8 cellular contexts compared by ENCODE assay signal in genomic region chr11:5123802-5124521, GRCh38. TPM values are rescaled to one million over a fixed set of nuclear protein-coding genes. Genes with fewer than 3 reads are reported as not detected.
A peak's percentile ranks its signal among the peaks of the same experiment; 100 is the strongest.
DNase-seq lines count a peak whose midpoint lies in the region; ATAC-seq and TF ChIP-seq lines count a peak whose summit lies in the region.

No MANE protein-coding gene starts in this region.

- no peak overlapping the region; the same call in 1 of the 2 replicates for H3K4ac ChIP-seq in IMR-90 (ENCODE audit: low read depth, low read length)

- H2BK120ac ChIP-seq in IMR-90 (ENCODE audit: low read depth, low read length) = peak overlapping the region; percentile 62

- peak; percentile 94 for ATAC-seq in GM21526 (IDR thresholded peaks at IDR 0.05; ENCODE audit: low FRiP score, unreplicated experiment)
- ATAC-seq in IMR-90 (ENCODE audit: low read depth) = peak; percentile 100
- ATAC-seq in left cardiac atrium = peak; percentile 68 to 81
- no peak for ATAC-seq in HG03196 (IDR thresholded peaks at IDR 0.05; ENCODE audit: unreplicated experiment)

- peaks cover 11% of the 10 kb centered on the region for H3K27me3 Mint-ChIP-seq in activated naive CD8-positive, alpha-beta T cell treated with anti-CD3 and anti-CD28 coated beads for 36 hours

- peak overlapping the region in 1 of 2 experiments; percentile 79; a peak in 1 of 4 replicates for H4K8ac ChIP-seq in IMR-90 (ENCODE audit: low read depth in 2 of 2, low read length in 2 of 2)

- H2AK9ac ChIP-seq in IMR-90 (replicated peaks; ENCODE audit: low read depth, low read length, poor library complexity) = no peak overlapping the region

- no peak overlapping the region for H3K27ac Mint-ChIP-seq in activated naive CD8-positive, alpha-beta T cell treated with anti-CD3 and anti-CD28 coated beads for 36 hours

- no peaks in the 10 kb centered on the region for H3K27me3 ChIP-seq in IMR-90 (ENCODE audit: control insufficient read depth, insufficient read depth, low read length)

- no peak overlapping the region for H3K23ac ChIP-seq in IMR-90 (ENCODE audit: low read depth, low read length)

- BruUV-seq in IMR-90 (replicated peaks; lab: Mats Ljungman, UMichigan) = no TSS peak

- POLR2A ChIA-PET in IMR-90 (lab: Charles Lee; ENCODE audit: unreplicated experiment) = interaction anchor here (0.6 kb wide), 1 partner anchor 257 kb away, joined by 4 read pairs; no protein-coding TSS in a partner anchor

- no peak overlapping the region for H2AFZ ChIP-seq in IMR-90 (replicated peaks; ENCODE audit: low read length, poor library complexity)

- dilution Hi-C loops in IMR-90 (cut with HindIII; ENCODE audit: low sequenced_read_pairs, unreplicated experiment) = no loop called here

- H2BK20ac ChIP-seq in IMR-90 (ENCODE audit: low read depth, low read length) = peak overlapping the region; percentile 82

- peak overlapping the region; percentile 2; the same call in 1 of the 2 replicates for H4K91ac ChIP-seq in IMR-90 (ENCODE audit: insufficient read depth, low read depth, low read length)

- WGBS in IMR-90 (ENCODE audit: extremely low coverage in 2 of 2, insufficient read length in 1 of 2), 2 experiments = no CpG with 5 or more reads among the region's 4 CpGs

- no peaks in the 10 kb centered on the region for H4K20me1 ChIP-seq in IMR-90 (ENCODE audit: insufficient read depth, low read length)

- no peaks in the 10 kb centered on the region for H3K4me1 ChIP-seq in IMR-90 (ENCODE audit: control insufficient read depth, insufficient read depth, low read length)

- H3K9ac ChIP-seq in IMR-90 (ENCODE audit: low read depth, low read length) = peak overlapping the region; percentile 13; the same call in 1 of the 2 replicates

- peak; percentile 73 for DNase-seq in ELF-1 (ENCODE audit: low read depth, low spot score)
- peak; percentile 76 for DNase-seq in IMR-90
- peak; percentile 50 for DNase-seq in RPMI7951 (ENCODE audit: low read depth)
- DNase-seq in activated naive CD8-positive, alpha-beta T cell treated with anti-CD3 and anti-CD28 coated beads for 36 hours = peak; percentile 18
- DNase-seq in left cardiac atrium = peak; percentile 44
- DNase-seq in renal cortical epithelial cell (ENCODE audit: low read depth) = peak; percentile 47

- no peak overlapping the region for H3K4me3 Mint-ChIP-seq in activated naive CD8-positive, alpha-beta T cell treated with anti-CD3 and anti-CD28 coated beads for 36 hours

- no peaks in the 10 kb centered on the region for H3K9me3 ChIP-seq in IMR-90 (ENCODE audit: control insufficient read depth, insufficient read depth, low read length)

- no peak overlapping the region for H3K14ac ChIP-seq in IMR-90 (replicated peaks; ENCODE audit: low read depth, low read length)

- peak overlapping the region; percentile 72 for H2BK5ac ChIP-seq in IMR-90 (ENCODE audit: low read depth, low read length, poor library complexity, severe bottlenecking)

- CTCF ChIA-PET in IMR-90 (lab: Yijun Ruan, JAX) = no interaction called here

- H3K9me3 Mint-ChIP-seq in activated naive CD8-positive, alpha-beta T cell treated with anti-CD3 and anti-CD28 coated beads for 36 hours = no peaks in the 10 kb centered on the region

- H3K56ac ChIP-seq in IMR-90 (ENCODE audit: extremely low read depth, insufficient read depth, low read length) = no peak overlapping the region

- peak overlapping the region; percentile 59; the same call in 1 of the 2 replicates for H4K5ac ChIP-seq in IMR-90 (ENCODE audit: low read depth, low read length)

- intact Hi-C loops in IMR-90 (cut with micrococcal nuclease) = loop anchor here (1.0 to 2.0 kb wide), 6 partner anchors 80 to 684 kb away; partner anchors contain the start of gene OR52N2
- intact Hi-C loops in left cardiac atrium (cut with DNase I) = loop anchor here (5.0 to 10.0 kb wide), 2 partner anchors 258 to 261 kb away; partner anchors contain the start of gene OR51M1 (in 2 of the 2)

- TF ChIP-seq RAD21 in IMR-90 (IDR thresholded peaks at IDR 0.05; ENCODE audit: low read length) = peak; percentile 91

- TF ChIP-seq CTCF in IMR-90 (conservative IDR thresholded peaks at IDR 0.05; ENCODE audit: low read depth, low read length) = peak; percentile 94

- no peaks in the 10 kb centered on the region for H3K4me1 Mint-ChIP-seq in activated naive CD8-positive, alpha-beta T cell treated with anti-CD3 and anti-CD28 coated beads for 36 hours

- in situ Hi-C loops in IMR-90 (cut with MboI; ENCODE audit: low sequenced_read_pairs) = loop anchor here (5.0 to 10.0 kb wide), 2 partner anchors 81 to 258 kb away; partner anchors contain the start of genes OR51M1 and OR51V1

- no peaks in the 10 kb centered on the region for H3K36me3 ChIP-seq in IMR-90 (ENCODE audit: control insufficient read depth, insufficient read depth, low read length)

- H3K4me3 ChIP-seq in IMR-90 (ENCODE audit: insufficient read depth, low read depth, low read length) = no peak overlapping the region

- H3K79me1 ChIP-seq in IMR-90 (ENCODE audit: low read depth in 1 of 2, low read length in 2 of 2) = no peaks in the 10 kb centered on the region

- H2BK15ac ChIP-seq in IMR-90 (ENCODE audit: low read depth, low read length) = 0 out of 3 replicates have a peak overlapping the region, but pooled peaks have one; percentile 30

- H3K27ac ChIP-seq in IMR-90 (ENCODE audit: insufficient read depth, low read length) = no peak overlapping the region

- H2AK5ac ChIP-seq in IMR-90 (ENCODE audit: low read depth, low read length) = no peak overlapping the region

- H3K18ac ChIP-seq in IMR-90 (ENCODE audit: low read depth, low read length) = peak overlapping the region; percentile 85; the same call in 1 of the 2 replicates

- TF ChIP-seq POLR2A in IMR-90 (IDR thresholded peaks at IDR 0.05; ENCODE audit: low read depth, low read length) = no peak

- H3K9me1 ChIP-seq in IMR-90 (ENCODE audit: insufficient read depth, low read length) = no peaks in the 10 kb centered on the region

- peak overlapping the region; percentile 33; the same call in 1 of the 2 replicates for H3K4me2 ChIP-seq in IMR-90 (ENCODE audit: low read depth, low read length)

- H3K36me3 Mint-ChIP-seq in activated naive CD8-positive, alpha-beta T cell treated with anti-CD3 and anti-CD28 coated beads for 36 hours = no peaks in the 10 kb centered on the region

TF ChIP-seq in IMR-90, 13 proteins besides CTCF, POLR2A, EP300 and RAD21:
- no peak for TF ChIP-seq MAFK (IDR thresholded peaks at IDR 0.05; ENCODE audit: low read depth, low read length)
- TF ChIP-seq SMC3 (IDR thresholded peaks at IDR 0.05; ENCODE audit: low read depth, low read length) = peak; percentile 94
- TF ChIP-seq FOS (IDR thresholded peaks at IDR 0.05; ENCODE audit: low read depth, low read length) = no peak
- TF ChIP-seq CEBPB (IDR thresholded peaks at IDR 0.05; ENCODE audit: low read depth, low read length) = peak; percentile 83

RNA-seq across cellular contexts. Expression of gene OR52A5, which starts 14.2 kb away (rescaled TPM):
- total RNA-seq in IMR-90 (2012; rRNA removed) (not detected in 2 replicates), left cardiac atrium (not detected), renal cortical epithelial cell (not detected in 2 replicates)
- polyA plus RNA-seq in IMR-90 (2012; rRNA removed) = not detected in 2 replicates
- not detected in 2 replicates for polyA plus RNA-seq in IMR-90 (2012; cell fraction: cytosol; rRNA removed)
- not detected in 2 replicates for polyA plus RNA-seq in IMR-90 (2012; cell fraction: nucleus; rRNA removed; ENCODE audit: low replicate concordance)
- not detected in 2 replicates for total RNA-seq in RPMI7951 (2014; rRNA removed; shearing (Covaris generic))
- not detected for total RNA-seq in activated naive CD8-positive, alpha-beta T cell treated with anti-CD3 and anti-CD28 coated beads for 36 hours

RNA-seq across cellular contexts. Expression of gene OR52A1, which starts 30.6 kb away (rescaled TPM):
- total RNA-seq in IMR-90 (2012; rRNA removed) = not detected in 2 replicates
- not detected in 2 replicates for polyA plus RNA-seq in IMR-90 (2012; rRNA removed)
- polyA plus RNA-seq in IMR-90 (2012; cell fraction: cytosol; rRNA removed) = not detected in 2 replicates
- polyA plus RNA-seq in IMR-90 (2012; cell fraction: nucleus; rRNA removed; ENCODE audit: low replicate concordance) = not detected in 2 replicates
- not detected in 2 replicates for total RNA-seq in RPMI7951 (2014; rRNA removed; shearing (Covaris generic))
- total RNA-seq in activated naive CD8-positive, alpha-beta T cell treated with anti-CD3 and anti-CD28 coated beads for 36 hours = not detected
- total RNA-seq in left cardiac atrium = not detected
- not detected in 2 replicates for total RNA-seq in renal cortical epithelial cell

RNA-seq across cellular contexts. Expression of gene OR52E1, which starts 54.6 kb away (rescaled TPM):
- total RNA-seq in IMR-90 (2012; rRNA removed) (not detected in 2 replicates), left cardiac atrium (not detected), renal cortical epithelial cell (not detected in 2 replicates)
- not detected in 2 replicates for polyA plus RNA-seq in IMR-90 (2012; rRNA removed)
- not detected in 2 replicates for polyA plus RNA-seq in IMR-90 (2012; cell fraction: cytosol; rRNA removed)
- not detected in 2 replicates for polyA plus RNA-seq in IMR-90 (2012; cell fraction: nucleus; rRNA removed; ENCODE audit: low replicate concordance)
- total RNA-seq in RPMI7951 (2014; rRNA removed; shearing (Covaris generic)) = not detected in 2 replicates
- total RNA-seq in activated naive CD8-positive, alpha-beta T cell treated with anti-CD3 and anti-CD28 coated beads for 36 hours = not detected

Comparison
In these comparisons a context has a peak if more than half of its experiments do, and no peak if none do; other contexts are left out.
1. DNase-seq: peak in every context shown above with its lines; median percentile 76 in IMR-90; 73 in ELF-1; 50 in RPMI7951; 47 in renal cortical epithelial cell; 44 in left cardiac atrium; 18 in activated naive CD8-positive, alpha-beta T cell treated with anti-CD3 and anti-CD28 coated beads for 36 hours.